1 cellular context compared by ENCODE assay signal in the genomic region with DNA sequence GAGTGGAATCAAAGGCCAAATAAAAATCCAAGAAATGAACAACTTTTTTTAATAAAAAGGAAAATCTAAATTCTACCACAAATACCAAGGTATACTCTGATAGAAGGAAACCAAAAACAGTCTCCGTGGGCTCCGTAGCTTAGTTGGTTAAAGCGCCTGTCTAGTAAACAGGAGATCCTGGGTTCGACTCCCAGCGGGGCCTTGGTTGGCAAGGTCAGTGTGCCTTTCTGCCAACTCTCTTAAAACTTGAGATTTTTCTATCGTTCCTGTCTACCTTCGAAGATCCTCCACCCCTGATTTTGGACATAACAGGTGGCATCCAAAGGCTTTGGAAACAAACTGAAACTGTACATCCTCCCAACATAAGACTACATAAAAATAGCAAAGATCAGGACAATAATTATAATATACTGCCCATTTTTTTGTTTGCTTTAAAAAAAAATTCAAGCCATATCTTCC.
A peak's percentile ranks its signal among the peaks of the same experiment; 100 is the strongest.
TF ChIP-seq lines count a peak whose summit lies in the region.

No MANE protein-coding gene starts in this region.

TF ChIP-seq in K562, 482 proteins besides CTCF, POLR2A, EP300 and RAD21 (continued from another document and continues in another):
- TF ChIP-seq, protein P1, sequence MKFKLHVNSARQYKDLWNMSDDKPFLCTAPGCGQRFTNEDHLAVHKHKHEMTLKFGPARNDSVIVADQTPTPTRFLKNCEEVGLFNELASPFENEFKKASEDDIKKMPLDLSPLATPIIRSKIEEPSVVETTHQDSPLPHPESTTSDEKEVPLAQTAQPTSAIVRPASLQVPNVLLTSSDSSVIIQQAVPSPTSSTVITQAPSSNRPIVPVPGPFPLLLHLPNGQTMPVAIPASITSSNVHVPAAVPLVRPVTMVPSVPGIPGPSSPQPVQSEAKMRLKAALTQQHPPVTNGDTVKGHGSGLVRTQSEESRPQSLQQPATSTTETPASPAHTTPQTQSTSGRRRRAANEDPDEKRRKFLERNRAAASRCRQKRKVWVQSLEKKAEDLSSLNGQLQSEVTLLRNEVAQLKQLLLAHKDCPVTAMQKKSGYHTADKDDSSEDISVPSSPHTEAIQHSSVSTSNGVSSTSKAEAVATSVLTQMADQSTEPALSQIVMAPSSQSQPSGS (CRISPR knock-in tag; IDR thresholded peaks at IDR 0.05): no peak
- no peak for TF ChIP-seq NFIX (CRISPR knock-in tag; IDR thresholded peaks at IDR 0.05; ENCODE audit: low read depth)
- no peak for TF ChIP-seq SNRNP70 (optimal IDR thresholded peaks at IDR 0.05; ENCODE audit: low read depth, low read length)
- TF ChIP-seq ZNF75A (CRISPR knock-in tag; IDR thresholded peaks at IDR 0.05): no peak
- TF ChIP-seq ZSCAN32 (CRISPR knock-in tag; IDR thresholded peaks at IDR 0.05): no peak
- TF ChIP-seq, protein P2, sequence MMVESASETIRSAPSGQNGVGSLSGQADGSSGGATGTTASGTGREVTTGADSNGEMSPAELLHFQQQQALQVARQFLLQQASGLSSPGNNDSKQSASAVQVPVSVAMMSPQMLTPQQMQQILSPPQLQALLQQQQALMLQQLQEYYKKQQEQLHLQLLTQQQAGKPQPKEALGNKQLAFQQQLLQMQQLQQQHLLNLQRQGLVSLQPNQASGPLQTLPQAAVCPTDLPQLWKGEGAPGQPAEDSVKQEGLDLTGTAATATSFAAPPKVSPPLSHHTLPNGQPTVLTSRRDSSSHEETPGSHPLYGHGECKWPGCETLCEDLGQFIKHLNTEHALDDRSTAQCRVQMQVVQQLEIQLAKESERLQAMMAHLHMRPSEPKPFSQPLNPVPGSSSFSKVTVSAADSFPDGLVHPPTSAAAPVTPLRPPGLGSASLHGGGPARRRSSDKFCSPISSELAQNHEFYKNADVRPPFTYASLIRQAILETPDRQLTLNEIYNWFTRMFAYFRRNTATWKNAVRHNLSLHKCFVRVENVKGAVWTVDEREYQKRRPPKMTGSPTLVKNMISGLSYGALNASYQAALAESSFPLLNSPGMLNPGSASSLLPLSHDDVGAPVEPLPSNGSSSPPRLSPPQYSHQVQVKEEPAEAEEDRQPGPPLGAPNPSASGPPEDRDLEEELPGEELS (CRISPR knock-in tag; IDR thresholded peaks at IDR 0.05; ENCODE audit: borderline replicate concordance): no peak
- TF ChIP-seq CREM (IDR thresholded peaks at IDR 0.05; ENCODE audit: low read depth): no peak
- TF ChIP-seq ZNF174 (CRISPR knock-in tag; IDR thresholded peaks at IDR 0.05): no peak; the same call in 1 of the 2 replicates
- TF ChIP-seq, protein P3, sequence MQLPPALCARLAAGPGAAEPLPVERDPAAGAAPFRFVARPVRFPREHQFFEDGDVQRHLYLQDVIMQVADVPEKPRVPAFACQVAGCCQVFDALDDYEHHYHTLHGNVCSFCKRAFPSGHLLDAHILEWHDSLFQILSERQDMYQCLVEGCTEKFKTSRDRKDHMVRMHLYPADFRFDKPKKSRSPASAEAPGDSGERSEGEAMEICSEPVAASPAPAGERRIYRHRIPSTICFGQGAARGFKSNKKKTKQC (CRISPR knock-in tag; IDR thresholded peaks at IDR 0.05): no peak
- TF ChIP-seq COPS2 (conservative IDR thresholded peaks at IDR 0.05): no peak
- TF ChIP-seq TEAD4 (IDR thresholded peaks at IDR 0.05; ENCODE audit: low read length): peak; percentile 82
- no peak for TF ChIP-seq TEAD4 (CRISPR knock-in tag; IDR thresholded peaks at IDR 0.05; ENCODE audit: borderline replicate concordance)
- TF ChIP-seq ZNF316 (IDR thresholded peaks at IDR 0.05): no peak
- TF ChIP-seq BRD4 (IDR thresholded peaks at IDR 0.05): no peak
- TF ChIP-seq, protein P4, sequence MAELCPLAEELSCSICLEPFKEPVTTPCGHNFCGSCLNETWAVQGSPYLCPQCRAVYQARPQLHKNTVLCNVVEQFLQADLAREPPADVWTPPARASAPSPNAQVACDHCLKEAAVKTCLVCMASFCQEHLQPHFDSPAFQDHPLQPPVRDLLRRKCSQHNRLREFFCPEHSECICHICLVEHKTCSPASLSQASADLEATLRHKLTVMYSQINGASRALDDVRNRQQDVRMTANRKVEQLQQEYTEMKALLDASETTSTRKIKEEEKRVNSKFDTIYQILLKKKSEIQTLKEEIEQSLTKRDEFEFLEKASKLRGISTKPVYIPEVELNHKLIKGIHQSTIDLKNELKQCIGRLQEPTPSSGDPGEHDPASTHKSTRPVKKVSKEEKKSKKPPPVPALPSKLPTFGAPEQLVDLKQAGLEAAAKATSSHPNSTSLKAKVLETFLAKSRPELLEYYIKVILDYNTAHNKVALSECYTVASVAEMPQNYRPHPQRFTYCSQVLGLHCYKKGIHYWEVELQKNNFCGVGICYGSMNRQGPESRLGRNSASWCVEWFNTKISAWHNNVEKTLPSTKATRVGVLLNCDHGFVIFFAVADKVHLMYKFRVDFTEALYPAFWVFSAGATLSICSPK (IDR thresholded peaks at IDR 0.05; ENCODE audit: borderline replicate concordance): no peak
- TF ChIP-seq, protein P5, sequence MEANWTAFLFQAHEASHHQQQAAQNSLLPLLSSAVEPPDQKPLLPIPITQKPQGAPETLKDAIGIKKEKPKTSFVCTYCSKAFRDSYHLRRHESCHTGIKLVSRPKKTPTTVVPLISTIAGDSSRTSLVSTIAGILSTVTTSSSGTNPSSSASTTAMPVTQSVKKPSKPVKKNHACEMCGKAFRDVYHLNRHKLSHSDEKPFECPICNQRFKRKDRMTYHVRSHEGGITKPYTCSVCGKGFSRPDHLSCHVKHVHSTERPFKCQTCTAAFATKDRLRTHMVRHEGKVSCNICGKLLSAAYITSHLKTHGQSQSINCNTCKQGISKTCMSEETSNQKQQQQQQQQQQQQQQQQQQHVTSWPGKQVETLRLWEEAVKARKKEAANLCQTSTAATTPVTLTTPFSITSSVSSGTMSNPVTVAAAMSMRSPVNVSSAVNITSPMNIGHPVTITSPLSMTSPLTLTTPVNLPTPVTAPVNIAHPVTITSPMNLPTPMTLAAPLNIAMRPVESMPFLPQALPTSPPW (CRISPR knock-in tag; IDR thresholded peaks at IDR 0.05): no peak; the same call in 1 of the 2 replicates
- TF ChIP-seq ZFP30 (CRISPR knock-in tag; IDR thresholded peaks at IDR 0.05; ENCODE audit: borderline replicate concordance): no peak
- no peak for TF ChIP-seq GABPB2 (CRISPR knock-in tag; conservative IDR thresholded peaks at IDR 0.05)
- TF ChIP-seq, protein P6, sequence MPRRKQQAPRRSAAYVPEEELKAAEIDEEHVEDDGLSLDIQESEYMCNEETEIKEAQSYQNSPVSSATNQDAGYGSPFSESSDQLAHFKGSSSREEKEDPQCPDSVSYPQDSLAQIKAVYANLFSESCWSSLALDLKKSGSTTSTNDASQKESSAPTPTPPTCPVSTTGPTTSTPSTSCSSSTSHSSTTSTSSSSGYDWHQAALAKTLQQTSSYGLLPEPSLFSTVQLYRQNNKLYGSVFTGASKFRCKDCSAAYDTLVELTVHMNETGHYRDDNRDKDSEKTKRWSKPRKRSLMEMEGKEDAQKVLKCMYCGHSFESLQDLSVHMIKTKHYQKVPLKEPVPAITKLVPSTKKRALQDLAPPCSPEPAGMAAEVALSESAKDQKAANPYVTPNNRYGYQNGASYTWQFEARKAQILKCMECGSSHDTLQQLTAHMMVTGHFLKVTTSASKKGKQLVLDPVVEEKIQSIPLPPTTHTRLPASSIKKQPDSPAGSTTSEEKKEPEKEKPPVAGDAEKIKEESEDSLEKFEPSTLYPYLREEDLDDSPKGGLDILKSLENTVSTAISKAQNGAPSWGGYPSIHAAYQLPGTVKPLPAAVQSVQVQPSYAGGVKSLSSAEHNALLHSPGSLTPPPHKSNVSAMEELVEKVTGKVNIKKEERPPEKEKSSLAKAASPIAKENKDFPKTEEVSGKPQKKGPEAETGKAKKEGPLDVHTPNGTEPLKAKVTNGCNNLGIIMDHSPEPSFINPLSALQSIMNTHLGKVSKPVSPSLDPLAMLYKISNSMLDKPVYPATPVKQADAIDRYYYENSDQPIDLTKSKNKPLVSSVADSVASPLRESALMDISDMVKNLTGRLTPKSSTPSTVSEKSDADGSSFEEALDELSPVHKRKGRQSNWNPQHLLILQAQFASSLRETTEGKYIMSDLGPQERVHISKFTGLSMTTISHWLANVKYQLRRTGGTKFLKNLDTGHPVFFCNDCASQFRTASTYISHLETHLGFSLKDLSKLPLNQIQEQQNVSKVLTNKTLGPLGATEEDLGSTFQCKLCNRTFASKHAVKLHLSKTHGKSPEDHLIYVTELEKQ (CRISPR knock-in tag; IDR thresholded peaks at IDR 0.05): 0 out of 2 replicates have a peak, but pooled peaks have one; percentile 11
- TF ChIP-seq, protein P7, sequence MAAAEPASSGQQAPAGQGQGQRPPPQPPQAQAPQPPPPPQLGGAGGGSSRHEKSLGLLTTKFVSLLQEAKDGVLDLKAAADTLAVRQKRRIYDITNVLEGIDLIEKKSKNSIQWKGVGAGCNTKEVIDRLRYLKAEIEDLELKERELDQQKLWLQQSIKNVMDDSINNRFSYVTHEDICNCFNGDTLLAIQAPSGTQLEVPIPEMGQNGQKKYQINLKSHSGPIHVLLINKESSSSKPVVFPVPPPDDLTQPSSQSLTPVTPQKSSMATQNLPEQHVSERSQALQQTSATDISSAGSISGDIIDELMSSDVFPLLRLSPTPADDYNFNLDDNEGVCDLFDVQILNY (CRISPR knock-in tag; IDR thresholded peaks at IDR 0.05): no peak
- TF ChIP-seq TBP (optimal IDR thresholded peaks at IDR 0.05; ENCODE audit: low read depth, low read length): peak; percentile 99
- TF ChIP-seq, protein P8, sequence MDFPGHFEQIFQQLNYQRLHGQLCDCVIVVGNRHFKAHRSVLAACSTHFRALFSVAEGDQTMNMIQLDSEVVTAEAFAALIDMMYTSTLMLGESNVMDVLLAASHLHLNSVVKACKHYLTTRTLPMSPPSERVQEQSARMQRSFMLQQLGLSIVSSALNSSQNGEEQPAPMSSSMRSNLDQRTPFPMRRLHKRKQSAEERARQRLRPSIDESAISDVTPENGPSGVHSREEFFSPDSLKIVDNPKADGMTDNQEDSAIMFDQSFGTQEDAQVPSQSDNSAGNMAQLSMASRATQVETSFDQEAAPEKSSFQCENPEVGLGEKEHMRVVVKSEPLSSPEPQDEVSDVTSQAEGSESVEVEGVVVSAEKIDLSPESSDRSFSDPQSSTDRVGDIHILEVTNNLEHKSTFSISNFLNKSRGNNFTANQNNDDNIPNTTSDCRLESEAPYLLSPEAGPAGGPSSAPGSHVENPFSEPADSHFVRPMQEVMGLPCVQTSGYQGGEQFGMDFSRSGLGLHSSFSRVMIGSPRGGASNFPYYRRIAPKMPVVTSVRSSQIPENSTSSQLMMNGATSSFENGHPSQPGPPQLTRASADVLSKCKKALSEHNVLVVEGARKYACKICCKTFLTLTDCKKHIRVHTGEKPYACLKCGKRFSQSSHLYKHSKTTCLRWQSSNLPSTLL (IDR thresholded peaks at IDR 0.05): peak; percentile 73
- TF ChIP-seq, protein P9, sequence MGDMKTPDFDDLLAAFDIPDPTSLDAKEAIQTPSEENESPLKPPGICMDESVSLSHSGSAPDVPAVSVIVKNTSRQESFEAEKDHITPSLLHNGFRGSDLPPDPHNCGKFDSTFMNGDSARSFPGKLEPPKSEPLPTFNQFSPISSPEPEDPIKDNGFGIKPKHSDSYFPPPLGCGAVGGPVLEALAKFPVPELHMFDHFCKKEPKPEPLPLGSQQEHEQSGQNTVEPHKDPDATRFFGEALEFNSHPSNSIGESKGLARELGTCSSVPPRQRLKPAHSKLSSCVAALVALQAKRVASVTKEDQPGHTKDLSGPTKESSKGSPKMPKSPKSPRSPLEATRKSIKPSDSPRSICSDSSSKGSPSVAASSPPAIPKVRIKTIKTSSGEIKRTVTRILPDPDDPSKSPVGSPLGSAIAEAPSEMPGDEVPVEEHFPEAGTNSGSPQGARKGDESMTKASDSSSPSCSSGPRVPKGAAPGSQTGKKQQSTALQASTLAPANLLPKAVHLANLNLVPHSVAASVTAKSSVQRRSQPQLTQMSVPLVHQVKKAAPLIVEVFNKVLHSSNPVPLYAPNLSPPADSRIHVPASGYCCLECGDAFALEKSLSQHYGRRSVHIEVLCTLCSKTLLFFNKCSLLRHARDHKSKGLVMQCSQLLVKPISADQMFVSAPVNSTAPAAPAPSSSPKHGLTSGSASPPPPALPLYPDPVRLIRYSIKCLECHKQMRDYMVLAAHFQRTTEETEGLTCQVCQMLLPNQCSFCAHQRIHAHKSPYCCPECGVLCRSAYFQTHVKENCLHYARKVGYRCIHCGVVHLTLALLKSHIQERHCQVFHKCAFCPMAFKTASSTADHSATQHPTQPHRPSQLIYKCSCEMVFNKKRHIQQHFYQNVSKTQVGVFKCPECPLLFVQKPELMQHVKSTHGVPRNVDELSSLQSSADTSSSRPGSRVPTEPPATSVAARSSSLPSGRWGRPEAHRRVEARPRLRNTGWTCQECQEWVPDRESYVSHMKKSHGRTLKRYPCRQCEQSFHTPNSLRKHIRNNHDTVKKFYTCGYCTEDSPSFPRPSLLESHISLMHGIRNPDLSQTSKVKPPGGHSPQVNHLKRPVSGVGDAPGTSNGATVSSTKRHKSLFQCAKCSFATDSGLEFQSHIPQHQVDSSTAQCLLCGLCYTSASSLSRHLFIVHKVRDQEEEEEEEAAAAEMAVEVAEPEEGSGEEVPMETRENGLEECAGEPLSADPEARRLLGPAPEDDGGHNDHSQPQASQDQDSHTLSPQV (IDR thresholded peaks at IDR 0.05): peak; percentile 68
- TF ChIP-seq, protein P10, sequence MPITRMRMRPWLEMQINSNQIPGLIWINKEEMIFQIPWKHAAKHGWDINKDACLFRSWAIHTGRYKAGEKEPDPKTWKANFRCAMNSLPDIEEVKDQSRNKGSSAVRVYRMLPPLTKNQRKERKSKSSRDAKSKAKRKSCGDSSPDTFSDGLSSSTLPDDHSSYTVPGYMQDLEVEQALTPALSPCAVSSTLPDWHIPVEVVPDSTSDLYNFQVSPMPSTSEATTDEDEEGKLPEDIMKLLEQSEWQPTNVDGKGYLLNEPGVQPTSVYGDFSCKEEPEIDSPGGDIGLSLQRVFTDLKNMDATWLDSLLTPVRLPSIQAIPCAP (CRISPR knock-in tag; IDR thresholded peaks at IDR 0.05; ENCODE audit: borderline replicate concordance): no peak
- TF ChIP-seq, protein P11, sequence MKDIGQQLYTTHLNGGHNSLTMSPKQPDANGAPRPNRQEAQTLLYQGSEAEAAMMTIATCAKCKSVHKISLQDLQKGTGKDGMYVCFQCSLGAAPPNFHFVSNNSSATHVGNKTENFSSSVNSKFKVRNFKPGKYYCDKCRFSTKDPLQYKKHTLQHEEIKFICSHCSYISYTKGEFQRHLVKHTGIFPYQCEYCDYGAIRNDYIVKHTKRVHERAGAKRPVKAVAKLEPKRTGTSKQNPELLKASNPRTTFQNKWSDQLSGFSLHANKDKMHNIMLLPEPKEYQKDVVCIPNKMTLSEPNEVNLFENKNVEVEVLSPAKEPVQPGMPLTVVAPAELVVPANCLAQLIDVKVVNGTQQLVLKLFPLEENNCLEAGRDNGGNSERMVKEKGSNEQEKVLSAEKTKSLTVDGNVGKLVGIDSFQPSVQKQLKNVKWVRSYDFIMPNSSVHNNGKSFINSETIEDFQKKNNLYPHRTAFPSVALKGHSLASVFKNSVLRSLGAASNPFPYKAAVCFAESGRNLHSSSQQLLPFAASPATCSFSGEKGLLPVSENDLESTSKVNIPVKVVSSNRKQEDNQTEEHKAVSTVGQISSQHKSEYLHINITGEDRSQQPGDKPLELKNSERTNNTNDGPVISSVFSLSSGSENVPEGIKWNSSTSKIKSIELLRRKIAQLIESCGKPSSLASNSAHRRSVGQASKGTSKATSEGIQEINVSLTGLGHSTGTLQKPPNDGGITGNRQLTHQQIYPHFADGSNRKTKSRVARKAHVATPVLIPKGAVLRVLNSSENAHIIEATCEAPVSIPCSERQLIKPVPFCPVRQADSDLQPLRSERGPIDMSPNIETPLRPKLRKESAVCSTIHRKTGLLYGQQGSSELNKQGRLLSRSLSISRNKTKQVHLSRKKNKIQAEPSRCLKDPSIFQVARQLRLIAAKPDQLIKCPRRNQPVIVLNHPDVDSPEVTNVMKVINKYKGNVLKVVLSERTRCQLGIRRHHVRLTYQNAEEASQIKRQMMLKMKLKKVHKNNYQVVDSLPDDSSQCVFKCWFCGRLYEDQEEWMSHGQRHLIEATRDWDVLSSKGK (CRISPR knock-in tag; IDR thresholded peaks at IDR 0.05): no peak
- no peak for TF ChIP-seq CEBPB (tag; IDR thresholded peaks at IDR 0.05)
- TF ChIP-seq JUN (IDR thresholded peaks at IDR 0.05; ENCODE audit: borderline replicate concordance, low read depth, low read length): no peak
- no peak for TF ChIP-seq JUN (CRISPR knock-in tag; IDR thresholded peaks at IDR 0.05; ENCODE audit: borderline replicate concordance)
- TF ChIP-seq U2AF1 (optimal IDR thresholded peaks at IDR 0.05; ENCODE audit: low read depth, low read length): no peak
